Comparison of ENCODE assay signal across 28 cellular contexts in the genomic region with DNA sequence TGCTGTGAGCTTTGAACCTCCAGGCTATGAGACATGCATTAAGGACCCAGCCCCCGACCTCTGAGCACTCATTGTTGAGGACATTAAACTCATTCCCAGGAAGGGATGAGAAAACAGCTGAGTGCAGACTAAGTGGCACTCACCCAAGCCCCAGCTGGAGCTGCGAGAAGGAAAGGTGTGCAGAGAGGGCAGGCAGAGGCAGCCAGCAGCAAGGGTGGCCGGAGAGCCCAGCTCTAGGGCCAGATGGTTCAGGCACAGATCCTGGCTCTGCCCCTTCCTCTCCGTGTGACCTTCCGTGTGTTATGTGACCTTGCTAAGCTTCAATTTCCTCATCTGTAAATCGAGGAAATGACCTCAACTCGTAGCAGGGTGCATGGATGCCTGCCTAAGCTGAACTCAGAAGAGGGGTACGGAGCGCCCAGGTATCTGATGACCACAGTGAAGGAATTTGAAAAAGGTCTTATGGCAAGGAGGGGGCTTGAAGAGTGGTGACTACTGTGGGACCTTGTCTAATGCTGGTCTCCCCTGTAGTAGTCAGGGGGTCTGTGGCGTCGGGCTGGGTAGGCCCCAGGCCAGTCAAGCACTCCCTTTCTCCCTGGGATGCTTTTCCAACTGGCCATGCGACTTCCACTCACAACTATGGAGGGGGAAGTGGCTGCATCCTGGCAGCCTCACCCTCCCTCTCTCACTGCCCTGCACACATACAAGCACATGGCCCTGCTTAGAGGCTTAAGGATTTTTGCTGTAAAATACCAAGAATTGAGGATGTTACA. TPM values are rescaled to one million over a fixed set of nuclear protein-coding genes. Genes with fewer than 3 reads are reported as not detected.
A peak's percentile ranks its signal among the peaks of the same experiment; 100 is the strongest.
DNase-seq lines count a peak whose midpoint lies in the region; ATAC-seq, FAIRE-seq and TF ChIP-seq lines count a peak whose summit lies in the region.
"Had no signal": no experiment of that assay in that cellular context is flagged by ENCODE, and none has a peak within 500 bp of the region (broad histone marks: within the 10 kb centered on the region; RNA-seq: fewer than 3 reads in every experiment).

No MANE protein-coding gene starts in this region.

- peak; percentile 72 for DNase-seq in DMS79 treated with DMSO at 0.1 percent for 48 hours (lab: John Stamatoyannopoulos, UW)
- DNase-seq in NCI-H345 treated with DMSO at 0.1 percent for 48 hours (lab: John Stamatoyannopoulos, UW; ENCODE audit: unreplicated experiment): peak; percentile 48
- peak; percentile 47 for DNase-seq in endothelial cell of umbilical vein (ENCODE audit: low read depth, low spot score)
- DNase-seq in neural crest cell (ENCODE audit: low read depth, low spot score): no peak
- no peak for DNase-seq in 8988T
- no peak for DNase-seq in KG1 (lab: John Stamatoyannopoulos, UW)
- no peak for DNase-seq in psoas muscle
- DNase-seq: activated B cell treated with CpG ODN at 0.5 μM for 24 hours; activated CD4-positive, alpha-beta memory T cell treated with anti-CD3 and anti-CD28 coated beads for 36 hours; activated gamma-delta T cell treated with Interleukin-2 at 50 U/mL for 16 hours; activated T-cell treated with anti-CD3 and anti-CD28 coated beads for 4 hours; CD4-positive, alpha-beta memory T cell; colonic mucosa; DMS153; heart left ventricle; left colon; MM.1S; mucosa of descending colon; NCI-H226; RPMI8226; spleen; stimulated activated CD4-positive, alpha-beta T cell treated with anti-CD3 and anti-CD28 coated beads, Interleukin-4, amount 100 ng/mL, for 1 hour; stimulated activated naive CD4-positive, alpha-beta T cell treated with Interleukin-2 at 50 U/mL for 16 hours; T1000 had no signal

- H3K9me3 ChIP-seq in endothelial cell of umbilical vein (replicated peaks; ENCODE audit: control insufficient read depth, insufficient read depth, low read length) (no peaks in the 10 kb centered on the region), psoas muscle (no peaks in the 10 kb centered on the region)
- H3K9me3 ChIP-seq: breast epithelium, colonic mucosa, heart left ventricle, mucosa of descending colon, thoracic aorta had no signal

- no peaks in the 10 kb centered on the region for H3K9me1 ChIP-seq in endothelial cell of umbilical vein (replicated peaks; ENCODE audit: control insufficient read depth, extremely low read depth, insufficient read depth, low read length)

- H3K4me1 ChIP-seq in endothelial cell of umbilical vein (ENCODE audit: control insufficient read depth, extremely low read depth, insufficient read depth, low read length) (peaks cover 32% of the 10 kb centered on the region), psoas muscle (no peaks in the 10 kb centered on the region)
- H3K4me1 ChIP-seq: breast epithelium, colonic mucosa had no signal

- H3K4me2 ChIP-seq in endothelial cell of umbilical vein (ENCODE audit: insufficient read depth, low read length): no peak overlapping the region

- H3K36me3 Mint-ChIP-seq in neural crest cell (ENCODE audit: low read depth): peaks cover 6% of the 10 kb centered on the region
- H3K36me3 Mint-ChIP-seq: activated CD4-positive, alpha-beta memory T cell treated with anti-CD3 and anti-CD28 coated beads for 36 hours; CD4-positive, alpha-beta memory T cell; IgD-negative memory B cell had no signal

- 54 to 61% (median 57%) methylated on average over 12 of the region's 12 CpGs for WGBS in psoas muscle, 3 donors

- peaks cover 35% of the 10 kb centered on the region for H3K4me1 Mint-ChIP-seq in neural crest cell
- H3K4me1 Mint-ChIP-seq: activated B cell treated with CpG ODN at 0.5 μM for 24 hours; CD4-positive, alpha-beta memory T cell had no signal

- no peak for TF ChIP-seq POLR2A in endothelial cell of umbilical vein (IDR thresholded peaks at IDR 0.05; ENCODE audit: low read depth, low read length)

- peak overlapping the region; percentile 36 for H3K27ac ChIP-seq in endothelial cell of umbilical vein (ENCODE audit: insufficient read depth, low read depth, low read length)
- H3K27ac ChIP-seq in psoas muscle: no peak overlapping the region
- H3K27ac ChIP-seq: breast epithelium, colonic mucosa, heart left ventricle, thoracic aorta had no signal

- dilution Hi-C loops in endothelial cell of umbilical vein (cut with MboI; ENCODE audit: extremely low pct_ligation_motif_present, low sequenced_read_pairs): no loop called here

- H3K4me3 Mint-ChIP-seq in neural crest cell: peak overlapping the region; percentile 27
- H3K4me3 Mint-ChIP-seq: activated B cell treated with CpG ODN at 0.5 μM for 24 hours; activated CD4-positive, alpha-beta memory T cell treated with anti-CD3 and anti-CD28 coated beads for 36 hours; CD4-positive, alpha-beta memory T cell had no signal

- peak overlapping the region; percentile 30 for H2AFZ ChIP-seq in endothelial cell of umbilical vein (ENCODE audit: low read depth, low read length)

- H3K9ac ChIP-seq in endothelial cell of umbilical vein (replicated peaks; ENCODE audit: extremely low read depth, insufficient read depth, low read length): no peak overlapping the region

- H3K36me3 ChIP-seq in endothelial cell of umbilical vein (ENCODE audit: control insufficient read depth in 2 of 2, extremely low read depth in 1 of 2, insufficient read depth in 2 of 2, low read length in 2 of 2): no peaks in the 10 kb centered on the region
- H3K36me3 ChIP-seq in psoas muscle (ENCODE audit: insufficient read depth in 1 of 2, low read depth in 1 of 2): no peaks in the 10 kb centered on the region
- H3K36me3 ChIP-seq: breast epithelium, colonic mucosa, heart left ventricle, spleen, thoracic aorta had no signal

- POLR2A ChIA-PET in endothelial cell of umbilical vein (lab: Charles Lee): no interaction called here

- intact Hi-C loops in endothelial cell of umbilical vein (cut with micrococcal nuclease): no loop called here
- intact Hi-C loops in psoas muscle (cut with DNase I): no loop called here

- no peaks in the 10 kb centered on the region for H4K20me1 ChIP-seq in endothelial cell of umbilical vein (replicated peaks; ENCODE audit: control insufficient read depth, extremely low read depth, insufficient read depth, low read length)

- BruUV-seq in endothelial cell of umbilical vein (replicated peaks; lab: Mats Ljungman, UMichigan): no TSS peak

- H3K79me2 ChIP-seq in endothelial cell of umbilical vein (ENCODE audit: control insufficient read depth, insufficient read depth, low read length): no peaks in the 10 kb centered on the region

- H3K27me3 Mint-ChIP-seq in neural crest cell (ENCODE audit: low read depth): no peaks in the 10 kb centered on the region

- peak; percentile 69 for FAIRE-seq in endothelial cell of umbilical vein (lab: Jason Lieb, UNC)
- FAIRE-seq: H54 had no signal

- peaks cover 5% of the 10 kb centered on the region for H3K9me3 Mint-ChIP-seq in neural crest cell
- H3K9me3 Mint-ChIP-seq: activated B cell treated with CpG ODN at 0.5 μM for 24 hours; activated CD4-positive, alpha-beta memory T cell treated with anti-CD3 and anti-CD28 coated beads for 36 hours; CD4-positive, alpha-beta memory T cell had no signal

- no peak for TF ChIP-seq CTCF in endothelial cell of umbilical vein (IDR thresholded peaks at IDR 0.05; ENCODE audit: extremely low read depth in 1 of 2, insufficient read depth in 1 of 2, low read depth in 1 of 2, low read length in 2 of 2)
- no peak for TF ChIP-seq CTCF in neural crest cell (conservative IDR thresholded peaks at IDR 0.05)
- no peak for TF ChIP-seq CTCF in psoas muscle (IDR thresholded peaks at IDR 0.05)

- CTCF ChIA-PET in endothelial cell of umbilical vein (lab: Charles Lee): no interaction called here

- no peak for ATAC-seq in psoas muscle
- ATAC-seq: left colon, mucosa of descending colon had no signal

- H3K4me3 ChIP-seq in endothelial cell of umbilical vein (replicated peaks in 1 of 3; ENCODE audit: insufficient read depth in 1 of 3, low read depth in 1 of 3, low read length in 3 of 3) (no peak overlapping the region), psoas muscle (no peak overlapping the region)
- H3K4me3 ChIP-seq: breast epithelium, colonic mucosa, heart left ventricle, mucosa of descending colon, spleen, thoracic aorta had no signal

- no peaks in the 10 kb centered on the region for H3K27me3 ChIP-seq in endothelial cell of umbilical vein (ENCODE audit: control insufficient read depth in 2 of 2, insufficient read depth in 2 of 2, low read length in 2 of 2)
- H3K27me3 ChIP-seq in psoas muscle (ENCODE audit: insufficient read depth in 3 of 3, low read length in 2 of 3): peaks cover 0 to 28% (median 15%) of the 10 kb centered on the region in 3 donors

- H3K27ac Mint-ChIP-seq in neural crest cell (ENCODE audit: unreplicated experiment): no peak overlapping the region
- H3K27ac Mint-ChIP-seq: activated B cell treated with CpG ODN at 0.5 μM for 24 hours; activated CD4-positive, alpha-beta memory T cell treated with anti-CD3 and anti-CD28 coated beads for 36 hours; CD4-positive, alpha-beta memory T cell; IgD-negative memory B cell had no signal

TF ChIP-seq in endothelial cell of umbilical vein, 7 proteins besides CTCF, POLR2A, EP300 and RAD21:
- no peak for TF ChIP-seq MYC (IDR thresholded peaks at IDR 0.05; ENCODE audit: low read depth, low read length)
- TF ChIP-seq, protein P1, sequence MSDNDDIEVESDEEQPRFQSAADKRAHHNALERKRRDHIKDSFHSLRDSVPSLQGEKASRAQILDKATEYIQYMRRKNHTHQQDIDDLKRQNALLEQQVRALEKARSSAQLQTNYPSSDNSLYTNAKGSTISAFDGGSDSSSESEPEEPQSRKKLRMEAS (IDR thresholded peaks at IDR 0.05; ENCODE audit: insufficient read depth, insufficient read length): peak; percentile 44
- TF ChIP-seq JUN (IDR thresholded peaks at IDR 0.05; ENCODE audit: borderline replicate concordance, insufficient read depth, insufficient read length, low read depth): peak; percentile 30
- TF ChIP-seq FOS (IDR thresholded peaks at IDR 0.05; ENCODE audit: borderline replicate concordance, insufficient read depth, low read length): no peak
- TF ChIP-seq GATA2 (IDR thresholded peaks at IDR 0.05; ENCODE audit: insufficient read depth, insufficient read length, low read depth, low read length): peak; percentile 12
- TF ChIP-seq EZH2 (IDR thresholded peaks at IDR 0.05; ENCODE audit: borderline replicate concordance, low read depth, low read length, severe bottlenecking): no peak
- peak; percentile 41 for TF ChIP-seq POLR2AphosphoS5 (IDR thresholded peaks at IDR 0.05; ENCODE audit: insufficient read depth, low read depth, low read length)
TF ChIP-seq in endothelial cell of umbilical vein: peak in this region for 4.

RNA-seq across cellular contexts. Expression of a gene that starts 3.9 kb away (rescaled TPM):
- total RNA-seq in endothelial cell of umbilical vein (3.9 and 4.5 TPM in 2 replicates), neural crest cell (18.3 and 21.4 TPM in 2 replicates), psoas muscle (under 1 TPM in 3 of 4 donors, not detected in 1; 0.12 to 0.24 (median 0.22) TPM)
- polyA plus RNA-seq in endothelial cell of umbilical vein (2.1 and 3.7 TPM in 2 replicates), psoas muscle (under 1 TPM; 0.05 to 0.15 (median 0.05) TPM)
- polyA plus RNA-seq in endothelial cell of umbilical vein (2011; cell fraction: cytosol; rRNA removed): 1.4 and 1.7 TPM in 2 replicates
- polyA plus RNA-seq in endothelial cell of umbilical vein (2011; cell fraction: nucleus; rRNA removed): 3.6 and 4.1 TPM in 2 replicates
- 8.0 and 14.0 TPM in 2 replicates for polyA plus RNA-seq in endothelial cell of umbilical vein (2012)
- 3.8 and 5.2 TPM in 2 replicates for polyA minus RNA-seq in endothelial cell of umbilical vein
- polyA minus RNA-seq in endothelial cell of umbilical vein (2011; cell fraction: cytosol; rRNA and poly(A)+ RNA removed): not detected
- 2.2 and 2.3 TPM in 2 replicates for polyA minus RNA-seq in endothelial cell of umbilical vein (2011; cell fraction: nucleus; rRNA and poly(A)+ RNA removed)
- total RNA-seq: activated B cell treated with CpG ODN at 0.5 μM for 24 hours; activated CD4-positive, alpha-beta memory T cell treated with anti-CD3 and anti-CD28 coated beads for 36 hours; CD4-positive, alpha-beta memory T cell had no signal
- polyA plus RNA-seq: CD4-positive, alpha-beta memory T cell; IgD-negative memory B cell had no signal

Comparison
In these comparisons a context has a peak if more than half of its experiments do, and no peak if none do; other contexts are left out.
1. DNase-seq: peak in DMS79 treated with DMSO at 0.1 percent for 48 hours (single experiment), NCI-H345 treated with DMSO at 0.1 percent for 48 hours (single experiment) and endothelial cell of umbilical vein (single experiment); none in neural crest cell (single experiment), 8988T (single experiment), KG1 (single experiment) and psoas muscle (0 of 2).